3 cellular contexts compared by ENCODE assay signal in the genomic region with DNA sequence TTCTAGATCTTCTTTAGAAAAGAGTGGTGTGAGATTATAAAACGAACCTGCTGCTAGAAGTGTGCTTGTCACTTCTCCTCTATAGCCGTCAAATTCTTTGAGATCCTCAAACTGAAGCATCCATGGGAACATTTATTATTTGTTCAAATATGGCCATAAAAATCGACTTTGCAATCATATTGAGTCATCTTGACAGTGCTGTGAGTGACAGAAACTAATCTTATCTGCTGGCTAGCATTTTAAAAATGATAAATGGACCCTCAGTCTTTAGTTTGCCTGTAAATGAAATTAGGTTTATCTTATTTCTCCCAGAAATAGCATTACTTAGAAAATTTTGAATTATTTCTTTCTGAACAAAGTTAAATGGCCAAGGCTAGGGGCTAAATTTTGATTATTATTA.
TF ChIP-seq lines count a peak whose summit lies in the region.

No MANE protein-coding gene starts in this region.

TF ChIP-seq in GM23338, 12 proteins besides CTCF, POLR2A, EP300 and RAD21 (continued from another document and continues in another):
- TF ChIP-seq, protein P1, sequence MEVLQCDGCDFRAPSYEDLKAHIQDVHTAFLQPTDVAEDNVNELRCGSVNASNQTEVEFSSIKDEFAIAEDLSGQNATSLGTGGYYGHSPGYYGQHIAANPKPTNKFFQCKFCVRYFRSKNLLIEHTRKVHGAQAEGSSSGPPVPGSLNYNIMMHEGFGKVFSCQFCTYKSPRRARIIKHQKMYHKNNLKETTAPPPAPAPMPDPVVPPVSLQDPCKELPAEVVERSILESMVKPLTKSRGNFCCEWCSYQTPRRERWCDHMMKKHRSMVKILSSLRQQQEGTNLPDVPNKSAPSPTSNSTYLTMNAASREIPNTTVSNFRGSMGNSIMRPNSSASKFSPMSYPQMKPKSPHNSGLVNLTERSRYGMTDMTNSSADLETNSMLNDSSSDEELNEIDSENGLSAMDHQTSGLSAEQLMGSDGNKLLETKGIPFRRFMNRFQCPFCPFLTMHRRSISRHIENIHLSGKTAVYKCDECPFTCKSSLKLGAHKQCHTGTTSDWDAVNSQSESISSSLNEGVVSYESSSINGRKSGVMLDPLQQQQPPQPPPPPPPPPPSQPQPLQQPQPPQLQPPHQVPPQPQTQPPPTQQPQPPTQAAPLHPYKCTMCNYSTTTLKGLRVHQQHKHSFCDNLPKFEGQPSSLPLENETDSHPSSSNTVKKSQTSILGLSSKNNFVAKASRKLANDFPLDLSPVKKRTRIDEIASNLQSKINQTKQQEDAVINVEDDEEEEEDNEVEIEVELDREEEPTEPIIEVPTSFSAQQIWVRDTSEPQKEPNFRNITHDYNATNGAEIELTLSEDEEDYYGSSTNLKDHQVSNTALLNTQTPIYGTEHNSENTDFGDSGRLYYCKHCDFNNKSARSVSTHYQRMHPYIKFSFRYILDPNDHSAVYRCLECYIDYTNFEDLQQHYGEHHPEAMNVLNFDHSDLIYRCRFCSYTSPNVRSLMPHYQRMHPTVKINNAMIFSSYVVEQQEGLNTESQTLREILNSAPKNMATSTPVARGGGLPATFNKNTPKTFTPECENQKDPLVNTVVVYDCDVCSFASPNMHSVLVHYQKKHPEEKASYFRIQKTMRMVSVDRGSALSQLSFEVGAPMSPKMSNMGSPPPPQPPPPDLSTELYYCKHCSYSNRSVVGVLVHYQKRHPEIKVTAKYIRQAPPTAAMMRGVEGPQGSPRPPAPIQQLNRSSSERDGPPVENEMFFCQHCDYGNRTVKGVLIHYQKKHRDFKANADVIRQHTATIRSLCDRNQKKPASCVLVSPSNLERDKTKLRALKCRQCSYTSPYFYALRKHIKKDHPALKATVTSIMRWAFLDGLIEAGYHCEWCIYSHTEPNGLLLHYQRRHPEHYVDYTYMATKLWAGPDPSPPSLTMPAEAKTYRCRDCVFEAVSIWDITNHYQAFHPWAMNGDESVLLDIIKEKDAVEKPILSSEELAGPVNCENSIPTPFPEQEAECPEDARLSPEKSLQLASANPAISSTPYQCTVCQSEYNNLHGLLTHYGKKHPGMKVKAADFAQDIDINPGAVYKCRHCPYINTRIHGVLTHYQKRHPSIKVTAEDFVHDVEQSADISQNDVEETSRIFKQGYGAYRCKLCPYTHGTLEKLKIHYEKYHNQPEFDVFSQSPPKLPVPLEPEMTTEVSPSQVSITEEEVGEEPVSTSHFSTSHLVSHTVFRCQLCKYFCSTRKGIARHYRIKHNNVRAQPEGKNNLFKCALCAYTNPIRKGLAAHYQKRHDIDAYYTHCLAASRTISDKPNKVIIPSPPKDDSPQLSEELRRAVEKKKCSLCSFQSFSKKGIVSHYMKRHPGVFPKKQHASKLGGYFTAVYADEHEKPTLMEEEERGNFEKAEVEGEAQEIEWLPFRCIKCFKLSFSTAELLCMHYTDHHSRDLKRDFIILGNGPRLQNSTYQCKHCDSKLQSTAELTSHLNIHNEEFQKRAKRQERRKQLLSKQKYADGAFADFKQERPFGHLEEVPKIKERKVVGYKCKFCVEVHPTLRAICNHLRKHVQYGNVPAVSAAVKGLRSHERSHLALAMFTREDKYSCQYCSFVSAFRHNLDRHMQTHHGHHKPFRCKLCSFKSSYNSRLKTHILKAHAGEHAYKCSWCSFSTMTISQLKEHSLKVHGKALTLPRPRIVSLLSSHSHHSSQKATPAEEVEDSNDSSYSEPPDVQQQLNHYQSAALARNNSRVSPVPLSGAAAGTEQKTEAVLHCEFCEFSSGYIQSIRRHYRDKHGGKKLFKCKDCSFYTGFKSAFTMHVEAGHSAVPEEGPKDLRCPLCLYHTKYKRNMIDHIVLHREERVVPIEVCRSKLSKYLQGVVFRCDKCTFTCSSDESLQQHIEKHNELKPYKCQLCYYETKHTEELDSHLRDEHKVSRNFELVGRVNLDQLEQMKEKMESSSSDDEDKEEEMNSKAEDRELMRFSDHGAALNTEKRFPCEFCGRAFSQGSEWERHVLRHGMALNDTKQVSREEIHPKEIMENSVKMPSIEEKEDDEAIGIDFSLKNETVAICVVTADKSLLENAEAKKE (CRISPR knock-in tag; IDR thresholded peaks at IDR 0.05) = no peak
- TF ChIP-seq POLR2AphosphoS5 (IDR thresholded peaks at IDR 0.05; ENCODE audit: low read depth) (no peak), CREB1 (CRISPR knock-in tag; IDR thresholded peaks at IDR 0.05; ENCODE audit: low read depth) (no peak), ZNF331 (CRISPR knock-in tag; IDR thresholded peaks at IDR 0.05; ENCODE audit: low read depth) (no peak)

TF ChIP-seq in HEK293T, 16 proteins besides CTCF, POLR2A, EP300 and RAD21 (continued from another document):
- no peak for TF ChIP-seq TARDBP (IDR thresholded peaks at IDR 0.05)
- TF ChIP-seq ELF4 (IDR thresholded peaks at IDR 0.05) = no peak

TF ChIP-seq in K562, 482 proteins besides CTCF, POLR2A, EP300 and RAD21 (continued from another document):
- TF ChIP-seq, protein P2, sequence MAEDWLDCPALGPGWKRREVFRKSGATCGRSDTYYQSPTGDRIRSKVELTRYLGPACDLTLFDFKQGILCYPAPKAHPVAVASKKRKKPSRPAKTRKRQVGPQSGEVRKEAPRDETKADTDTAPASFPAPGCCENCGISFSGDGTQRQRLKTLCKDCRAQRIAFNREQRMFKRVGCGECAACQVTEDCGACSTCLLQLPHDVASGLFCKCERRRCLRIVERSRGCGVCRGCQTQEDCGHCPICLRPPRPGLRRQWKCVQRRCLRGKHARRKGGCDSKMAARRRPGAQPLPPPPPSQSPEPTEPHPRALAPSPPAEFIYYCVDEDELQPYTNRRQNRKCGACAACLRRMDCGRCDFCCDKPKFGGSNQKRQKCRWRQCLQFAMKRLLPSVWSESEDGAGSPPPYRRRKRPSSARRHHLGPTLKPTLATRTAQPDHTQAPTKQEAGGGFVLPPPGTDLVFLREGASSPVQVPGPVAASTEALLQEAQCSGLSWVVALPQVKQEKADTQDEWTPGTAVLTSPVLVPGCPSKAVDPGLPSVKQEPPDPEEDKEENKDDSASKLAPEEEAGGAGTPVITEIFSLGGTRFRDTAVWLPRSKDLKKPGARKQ (CRISPR knock-in tag; IDR thresholded peaks at IDR 0.05) = no peak
- no peak for TF ChIP-seq DIDO1 (tag; IDR thresholded peaks at IDR 0.05; ENCODE audit: low read depth)
- TF ChIP-seq, protein P3, sequence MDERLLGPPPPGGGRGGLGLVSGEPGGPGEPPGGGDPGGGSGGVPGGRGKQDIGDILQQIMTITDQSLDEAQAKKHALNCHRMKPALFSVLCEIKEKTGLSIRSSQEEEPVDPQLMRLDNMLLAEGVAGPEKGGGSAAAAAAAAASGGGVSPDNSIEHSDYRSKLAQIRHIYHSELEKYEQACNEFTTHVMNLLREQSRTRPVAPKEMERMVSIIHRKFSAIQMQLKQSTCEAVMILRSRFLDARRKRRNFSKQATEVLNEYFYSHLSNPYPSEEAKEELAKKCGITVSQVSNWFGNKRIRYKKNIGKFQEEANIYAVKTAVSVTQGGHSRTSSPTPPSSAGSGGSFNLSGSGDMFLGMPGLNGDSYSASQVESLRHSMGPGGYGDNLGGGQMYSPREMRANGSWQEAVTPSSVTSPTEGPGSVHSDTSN (CRISPR knock-in tag; IDR thresholded peaks at IDR 0.05; ENCODE audit: low read depth) = no peak
- TF ChIP-seq, protein P3 (tag; conservative IDR thresholded peaks at IDR 0.05; ENCODE audit: low read depth) = peak; percentile 62
- TF ChIP-seq ZNF583 (CRISPR knock-in tag; IDR thresholded peaks at IDR 0.05) = no peak
- TF ChIP-seq ARNT (IDR thresholded peaks at IDR 0.05) = no peak
- peak; percentile 13 for TF ChIP-seq MEIS2 (IDR thresholded peaks at IDR 0.05; ENCODE audit: partially characterized antibody)
- no peak for TF ChIP-seq NBN (IDR thresholded peaks at IDR 0.05; ENCODE audit: low read depth)
- TF ChIP-seq ZNF75A (CRISPR knock-in tag; IDR thresholded peaks at IDR 0.05) = no peak
- no peak for TF ChIP-seq SMARCA5 (IDR thresholded peaks at IDR 0.05)
- no peak for TF ChIP-seq NR4A1 (CRISPR knock-in tag; IDR thresholded peaks at IDR 0.05)
- TF ChIP-seq NR4A1 (tag; IDR thresholded peaks at IDR 0.05) = no peak
- TF ChIP-seq, protein P4, sequence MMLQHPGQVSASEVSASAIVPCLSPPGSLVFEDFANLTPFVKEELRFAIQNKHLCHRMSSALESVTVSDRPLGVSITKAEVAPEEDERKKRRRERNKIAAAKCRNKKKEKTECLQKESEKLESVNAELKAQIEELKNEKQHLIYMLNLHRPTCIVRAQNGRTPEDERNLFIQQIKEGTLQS (IDR thresholded peaks at IDR 0.05) = no peak
- TF ChIP-seq, protein P4 (CRISPR knock-in tag; conservative IDR thresholded peaks at IDR 0.05) = no peak
- TF ChIP-seq, protein P5, sequence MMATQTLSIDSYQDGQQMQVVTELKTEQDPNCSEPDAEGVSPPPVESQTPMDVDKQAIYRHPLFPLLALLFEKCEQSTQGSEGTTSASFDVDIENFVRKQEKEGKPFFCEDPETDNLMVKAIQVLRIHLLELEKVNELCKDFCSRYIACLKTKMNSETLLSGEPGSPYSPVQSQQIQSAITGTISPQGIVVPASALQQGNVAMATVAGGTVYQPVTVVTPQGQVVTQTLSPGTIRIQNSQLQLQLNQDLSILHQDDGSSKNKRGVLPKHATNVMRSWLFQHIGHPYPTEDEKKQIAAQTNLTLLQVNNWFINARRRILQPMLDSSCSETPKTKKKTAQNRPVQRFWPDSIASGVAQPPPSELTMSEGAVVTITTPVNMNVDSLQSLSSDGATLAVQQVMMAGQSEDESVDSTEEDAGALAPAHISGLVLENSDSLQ (IDR thresholded peaks at IDR 0.05) = peak; percentile 48; the same call in 1 of the 2 replicates
